Comparison of ENCODE assay signal across 10 cellular contexts in genomic region chr6:36368921-36369880, GRCh38. TPM values are rescaled to one million over a fixed set of nuclear protein-coding genes. Genes with fewer than 3 reads are reported as not detected.
DNase-seq lines count a peak whose midpoint lies in the region; ATAC-seq, FAIRE-seq and TF ChIP-seq lines count a peak whose summit lies in the region.
"Had no signal": no experiment of that assay in that cellular context is flagged by ENCODE, and none has a peak within 500 bp of the region (broad histone marks: within the 10 kb centered on the region; RNA-seq: fewer than 3 reads in every experiment).

No MANE protein-coding gene starts in this region.

- H3K4me1 ChIP-seq in lung (ENCODE audit: control insufficient read depth in 2 of 2, insufficient read depth in 2 of 2, low read length in 2 of 2) (no peaks in the 10 kb centered on the region), colonic mucosa (no peaks in the 10 kb centered on the region)

- H3K4me3 ChIP-seq in lung (no peak overlapping the region), colonic mucosa (no peak overlapping the region)
- H3K4me3 ChIP-seq: ovary had no signal

- H3K9me3 ChIP-seq in lung (ENCODE audit: control insufficient read depth in 2 of 2, insufficient read depth in 1 of 2, low read length in 1 of 2) (no peaks in the 10 kb centered on the region), colonic mucosa (no peaks in the 10 kb centered on the region)
- H3K9me3 ChIP-seq: ovary had no signal

- no peak for FAIRE-seq in HTR-8/SVneo (lab: Jason Lieb, UNC)

- H3K27ac ChIP-seq in lung (ENCODE audit: low read depth in 1 of 2, low read length in 1 of 2) = no peak overlapping the region
- no peak overlapping the region for H3K27ac ChIP-seq in colonic mucosa
- H3K27ac ChIP-seq: ovary had no signal

- DNase-seq in DMS79 (lab: John Stamatoyannopoulos, UW) (peak; percentile 39), NCI-H146 treated with DMSO at 0.1 percent for 48 hours (lab: John Stamatoyannopoulos, UW; ENCODE audit: unreplicated experiment) (peak; percentile 87), SW480 (ENCODE audit: low spot score) (peak; percentile 32), lung (ENCODE audit: low spot score) (peak; percentile 49), colonic mucosa (no peak), midbrain (lab: John Stamatoyannopoulos, UW) (no peak), HTR-8/SVneo (ENCODE audit: insufficient read length, low spot score) (no peak)
- DNase-seq in activated CD4-positive, alpha-beta T cell treated with anti-CD3 and anti-CD28 coated beads, Interleukin-2, amount 50 U/mL, for 1 hour = no peak
- DNase-seq: stimulated activated naive CD4-positive, alpha-beta T cell had no signal

- H3K36me3 ChIP-seq in lung (ENCODE audit: control insufficient read depth in 2 of 2, insufficient read depth in 2 of 2, low read length in 2 of 2) (peaks cover 0 to 8% of the 10 kb centered on the region in 2 donors), colonic mucosa (no peaks in the 10 kb centered on the region)
- H3K36me3 ChIP-seq: ovary had no signal

- no peak overlapping the region for H3K9ac ChIP-seq in colonic mucosa (ENCODE audit: low read depth in 2 of 2, low read length in 2 of 2)

- peak; percentile 36 for ATAC-seq in lung (ENCODE audit: insufficient read depth, low FRiP score)

- intact Hi-C loops in colonic mucosa (cut with DNase I) = no loop called here

- WGBS in lung, 2 donors = 70 to 82% methylated on average over 14 of the region's 14 CpGs

- TF ChIP-seq CTCF in lung (IDR thresholded peaks at IDR 0.05; ENCODE audit: control extremely low read depth, extremely low read depth) (no peak), colonic mucosa (IDR thresholded peaks at IDR 0.05) (no peak)

- no peaks in the 10 kb centered on the region for H3K27me3 ChIP-seq in lung (ENCODE audit: control insufficient read depth, insufficient read depth)
- no peaks in the 10 kb centered on the region for H3K27me3 ChIP-seq in colonic mucosa
- H3K27me3 ChIP-seq: ovary had no signal

RNA-seq across cellular contexts. Expression of gene ETV7, which starts 18.3 kb away (rescaled TPM):
- total RNA-seq in lung = 1 to 10 TPM; 1.4 to 3.5 TPM
- polyA plus RNA-seq in lung = 1 to 10 TPM; 3.7 to 6.6 TPM
- total RNA-seq in colonic mucosa = 1 to 10 TPM; 2.9 to 4.5 TPM

RNA-seq across cellular contexts. Expression of gene BNIP5, which starts 32.5 kb away (rescaled TPM):
- total RNA-seq in lung (under 1 TPM; 0.06 to 0.09 TPM), colonic mucosa (1 to 10 TPM; 4.7 to 7.8 TPM)
- under 1 TPM in 1 of 2 donors, not detected in 1; 0.02 TPM for polyA plus RNA-seq in lung

Comparison
In these comparisons a context has a peak if more than half of its experiments do, and no peak if none do; other contexts are left out.
1. DNase-seq: peak in DMS79 (single experiment), NCI-H146 treated with DMSO at 0.1 percent for 48 hours (single experiment), SW480 (single experiment) and lung (single experiment); none in activated CD4-positive, alpha-beta T cell treated with anti-CD3 and anti-CD28 coated beads, Interleukin-2, amount 50 U/mL, for 1 hour (single experiment), colonic mucosa (single experiment), midbrain (single experiment) and HTR-8/SVneo (single experiment).
2. RNA of gene BNIP5, which starts 32.5 kb away (total RNA-seq): 4.7 to 7.8 TPM in colonic mucosa; 0.06 to 0.09 TPM in lung; every median in the first group is over 4 times any median in the second.